Comparison of ENCODE assay signal across 23 cellular contexts in genomic region chr3:35335703-35336102, GRCh38.
DNase-seq lines count a peak whose midpoint lies in the region; TF ChIP-seq lines count a peak whose summit lies in the region.
"Had no signal": no experiment of that assay in that cellular context is flagged by ENCODE, and none has a peak within 500 bp of the region (broad histone marks: within the 10 kb centered on the region; RNA-seq: fewer than 3 reads in every experiment).

No MANE protein-coding gene starts in this region.

- no peaks in the 10 kb centered on the region for H3K36me3 ChIP-seq in OCI-LY3 (replicated peaks; ENCODE audit: low read depth, low read length)
- H3K36me3 ChIP-seq: gastrocnemius medialis, tibial artery had no signal

- no peaks in the 10 kb centered on the region for H3K4me1 Mint-ChIP-seq in activated CD4-positive, alpha-beta memory T cell treated with anti-CD3 and anti-CD28 coated beads, Interleukin-2, amount 10 ng/mL, durations not matched to agents 7 days and 5 days
- H3K4me1 Mint-ChIP-seq: naive B cell had no signal

- 0 out of 2 replicates have a peak, but pooled peaks cover 8% of the 10 kb centered on the region for H3K27me3 ChIP-seq in OCI-LY3 (ENCODE audit: low read depth, low read length)
- H3K27me3 ChIP-seq: gastrocnemius medialis, tibial artery had no signal

- peaks cover 9% of the 10 kb centered on the region for H3K4me1 ChIP-seq in OCI-LY3 (ENCODE audit: low read length)
- H3K4me1 ChIP-seq: gastrocnemius medialis, tibial artery had no signal

- no peaks in the 10 kb centered on the region for H3K9me3 ChIP-seq in OCI-LY3 (ENCODE audit: insufficient read depth, low read length)
- H3K9me3 ChIP-seq: gastrocnemius medialis, tibial artery had no signal

- H3K27ac ChIP-seq in OCI-LY3 (ENCODE audit: low read length) = no peak overlapping the region
- peak overlapping the region; percentile 22 for H3K27ac ChIP-seq in epithelial cell of prostate
- H3K27ac ChIP-seq: gastrocnemius medialis, tibial artery had no signal

- peak overlapping the region; percentile 63 for H3K4me2 ChIP-seq in OCI-LY3 (ENCODE audit: low read length)

- no peak overlapping the region for H3K4me3 Mint-ChIP-seq in activated CD4-positive, alpha-beta memory T cell treated with anti-CD3 and anti-CD28 coated beads, Interleukin-2, amount 10 ng/mL, durations not matched to agents 7 days and 5 days
- H3K4me3 Mint-ChIP-seq: naive B cell; stimulated activated naive CD8-positive, alpha-beta T cell treated with anti-CD3 and anti-CD28 coated beads, Interleukin-15, Interleukin-2, amounts not matched to agents 100 ng/mL and 50 ng/mL, for 24 hours had no signal

- CTCF ChIA-PET in activated CD4-positive, alpha-beta memory T cell treated with anti-CD3 and anti-CD28 coated beads, Interleukin-2, amount 10 ng/mL, durations not matched to agents 7 days and 5 days (lab: Charles Lee) = no interaction called here

- POLR2A ChIA-PET in activated CD4-positive, alpha-beta memory T cell treated with anti-CD3 and anti-CD28 coated beads, Interleukin-2, amount 10 ng/mL, durations not matched to agents 7 days and 5 days (lab: Charles Lee) = no interaction called here

- in situ Hi-C loops in GM13977 (cut with MboI; ENCODE audit: low pct_unique_long_range_greater_than_20kb, low sequenced_read_pairs, unreplicated experiment) = no loop called here

- H3K9ac ChIP-seq in OCI-LY3 (ENCODE audit: low read length) = no peak overlapping the region

- no peaks in the 10 kb centered on the region for H3K79me2 ChIP-seq in OCI-LY3 (ENCODE audit: low read length)

- TF ChIP-seq CTCF in OCI-LY3 (IDR thresholded peaks at IDR 0.05; ENCODE audit: low read depth, low read length) (no peak), GM13977 (IDR thresholded peaks at IDR 0.05; ENCODE audit: extremely low read depth, insufficient read depth, missing control alignments) (no peak)

- H4K20me1 ChIP-seq in OCI-LY3 (ENCODE audit: insufficient read depth, low read length) = no peaks in the 10 kb centered on the region

- H2AFZ ChIP-seq in OCI-LY3 (ENCODE audit: low read depth, low read length) = no peak overlapping the region

- H3K27me3 Mint-ChIP-seq in activated CD4-positive, alpha-beta memory T cell treated with anti-CD3 and anti-CD28 coated beads, Interleukin-2, amount 10 ng/mL, durations not matched to agents 7 days and 5 days = no peaks in the 10 kb centered on the region
- H3K27me3 Mint-ChIP-seq: stimulated activated naive CD8-positive, alpha-beta T cell treated with anti-CD3 and anti-CD28 coated beads, Interleukin-15, Interleukin-2, amounts not matched to agents 100 ng/mL and 50 ng/mL, for 24 hours had no signal

- peak; percentile 8 for DNase-seq in NOMO-1 treated with DMSO at 0.1 percent for 48 hours (lab: John Stamatoyannopoulos, UW; ENCODE audit: unreplicated experiment)
- no peak for DNase-seq in NOMO-1 (lab: John Stamatoyannopoulos, UW; ENCODE audit: unreplicated experiment in 2 of 2)
- DNase-seq in epithelial cell of prostate (ENCODE audit: low read depth, low spot score) = peak; percentile 60
- peak; percentile 69 for DNase-seq in renal cortical epithelial cell (ENCODE audit: low read depth)
- DNase-seq in activated CD4-positive, alpha-beta memory T cell treated with anti-CD3 and anti-CD28 coated beads, Interleukin-2, amount 10 ng/mL, durations not matched to agents 7 days and 5 days = no peak
- no peak for DNase-seq in ureter (ENCODE audit: low spot score)
- DNase-seq in GM13977 (ENCODE audit: low spot score) = no peak
- DNase-seq: 8988T; activated naive CD4-positive, alpha-beta T cell treated with anti-CD3 and anti-CD28 coated beads, Interleukin-2, amount 50 U/mL, for 16 hours; activated T-cell treated with anti-CD3 and anti-CD28 coated beads, Interleukin-2, amount 50 U/mL, for 48 hours; central memory CD4-positive, alpha-beta T cell; DND-41; erythroblast; gastrocnemius medialis; IMR-90; kidney; naive B cell; NCI-H1436 treated with DMSO at 0.1 percent for 48 hours; NCI-H524; stimulated activated CD4-positive, alpha-beta T cell treated with anti-CD3 and anti-CD28 coated beads, Interleukin-4, amount 100 ng/mL, for 4 hours; tibial artery had no signal

- H3K27ac Mint-ChIP-seq in activated CD4-positive, alpha-beta memory T cell treated with anti-CD3 and anti-CD28 coated beads, Interleukin-2, amount 10 ng/mL, durations not matched to agents 7 days and 5 days = no peak overlapping the region
- H3K27ac Mint-ChIP-seq: naive B cell; stimulated activated naive CD8-positive, alpha-beta T cell treated with anti-CD3 and anti-CD28 coated beads, Interleukin-15, Interleukin-2, amounts not matched to agents 100 ng/mL and 50 ng/mL, for 24 hours had no signal

- H3K9me3 Mint-ChIP-seq in activated CD4-positive, alpha-beta memory T cell treated with anti-CD3 and anti-CD28 coated beads, Interleukin-2, amount 10 ng/mL, durations not matched to agents 7 days and 5 days = peaks cover 3% of the 10 kb centered on the region

- H3K36me3 Mint-ChIP-seq in activated CD4-positive, alpha-beta memory T cell treated with anti-CD3 and anti-CD28 coated beads, Interleukin-2, amount 10 ng/mL, durations not matched to agents 7 days and 5 days (ENCODE audit: low read depth) = no peaks in the 10 kb centered on the region
- H3K36me3 Mint-ChIP-seq: naive B cell had no signal

- H3K4me3 ChIP-seq in OCI-LY3 (ENCODE audit: low read length) = peak overlapping the region; percentile 24; the same call in 1 of the 2 replicates
- H3K4me3 ChIP-seq: gastrocnemius medialis, tibial artery had no signal

Comparison
In these comparisons a context has a peak if more than half of its experiments do, and no peak if none do; other contexts are left out.
1. DNase-seq: peak in NOMO-1 treated with DMSO at 0.1 percent for 48 hours (single experiment), epithelial cell of prostate (single experiment) and renal cortical epithelial cell (single experiment); none in NOMO-1 (0 of 2), activated CD4-positive, alpha-beta memory T cell treated with anti-CD3 and anti-CD28 coated beads, Interleukin-2, amount 10 ng/mL, durations not matched to agents 7 days and 5 days (single experiment), ureter (single experiment) and GM13977 (single experiment).